In the genomic region with DNA sequence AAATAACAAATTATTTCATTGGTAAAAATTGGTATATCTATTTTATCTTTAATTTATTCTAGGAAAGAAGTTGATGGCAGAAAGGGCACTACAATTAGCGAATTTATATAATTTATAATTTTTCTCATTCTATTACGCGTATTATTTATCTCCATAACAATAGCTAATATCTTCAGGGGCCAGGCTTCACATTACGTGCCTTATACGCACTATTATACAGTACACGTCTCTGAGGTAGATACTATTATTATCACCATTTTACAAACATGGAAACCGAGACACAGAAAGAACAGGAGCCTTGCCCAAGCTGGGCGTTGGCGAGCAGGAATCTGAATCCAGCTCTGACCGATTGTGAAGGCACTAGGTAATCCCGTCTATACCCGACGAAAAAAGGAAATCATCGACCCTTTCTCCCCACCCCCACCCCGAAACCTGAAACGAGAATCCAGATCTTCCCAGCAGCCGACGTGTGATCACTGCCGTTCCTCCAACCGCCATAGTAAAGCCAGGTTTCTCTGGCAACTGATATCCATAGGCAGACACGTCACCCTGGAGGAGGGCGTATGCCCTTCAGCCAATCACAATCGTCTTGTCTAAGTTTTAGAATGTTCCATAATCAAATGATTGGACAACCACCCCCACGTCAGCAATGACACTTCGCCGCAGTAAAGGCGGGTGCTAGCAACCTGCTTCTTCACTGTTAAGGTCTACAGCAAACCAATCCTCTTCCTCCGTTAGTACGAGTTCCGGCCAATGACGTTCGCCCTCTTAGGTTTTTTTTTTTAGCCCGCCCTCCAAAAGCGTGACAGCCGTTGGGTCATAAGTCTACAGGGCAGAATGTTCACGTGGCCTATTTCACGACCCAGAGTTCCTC, we compare ENCODE assay signal across 1 cellular context.
TF ChIP-seq lines count a peak whose summit lies in the region.

A gene with protein sequence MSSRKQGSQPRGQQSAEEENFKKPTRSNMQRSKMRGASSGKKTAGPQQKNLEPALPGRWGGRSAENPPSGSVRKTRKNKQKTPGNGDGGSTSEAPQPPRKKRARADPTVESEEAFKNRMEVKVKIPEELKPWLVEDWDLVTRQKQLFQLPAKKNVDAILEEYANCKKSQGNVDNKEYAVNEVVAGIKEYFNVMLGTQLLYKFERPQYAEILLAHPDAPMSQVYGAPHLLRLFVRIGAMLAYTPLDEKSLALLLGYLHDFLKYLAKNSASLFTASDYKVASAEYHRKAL (minus strand): TSS at position 501 of the 874 bp plus-strand sequence. CDS start 9,672 bp downstream, outside the sequence.

TF ChIP-seq in HepG2, 621 proteins besides CTCF, POLR2A, EP300 and RAD21 (continued from another document and continues in another):
- TF ChIP-seq, protein P1, sequence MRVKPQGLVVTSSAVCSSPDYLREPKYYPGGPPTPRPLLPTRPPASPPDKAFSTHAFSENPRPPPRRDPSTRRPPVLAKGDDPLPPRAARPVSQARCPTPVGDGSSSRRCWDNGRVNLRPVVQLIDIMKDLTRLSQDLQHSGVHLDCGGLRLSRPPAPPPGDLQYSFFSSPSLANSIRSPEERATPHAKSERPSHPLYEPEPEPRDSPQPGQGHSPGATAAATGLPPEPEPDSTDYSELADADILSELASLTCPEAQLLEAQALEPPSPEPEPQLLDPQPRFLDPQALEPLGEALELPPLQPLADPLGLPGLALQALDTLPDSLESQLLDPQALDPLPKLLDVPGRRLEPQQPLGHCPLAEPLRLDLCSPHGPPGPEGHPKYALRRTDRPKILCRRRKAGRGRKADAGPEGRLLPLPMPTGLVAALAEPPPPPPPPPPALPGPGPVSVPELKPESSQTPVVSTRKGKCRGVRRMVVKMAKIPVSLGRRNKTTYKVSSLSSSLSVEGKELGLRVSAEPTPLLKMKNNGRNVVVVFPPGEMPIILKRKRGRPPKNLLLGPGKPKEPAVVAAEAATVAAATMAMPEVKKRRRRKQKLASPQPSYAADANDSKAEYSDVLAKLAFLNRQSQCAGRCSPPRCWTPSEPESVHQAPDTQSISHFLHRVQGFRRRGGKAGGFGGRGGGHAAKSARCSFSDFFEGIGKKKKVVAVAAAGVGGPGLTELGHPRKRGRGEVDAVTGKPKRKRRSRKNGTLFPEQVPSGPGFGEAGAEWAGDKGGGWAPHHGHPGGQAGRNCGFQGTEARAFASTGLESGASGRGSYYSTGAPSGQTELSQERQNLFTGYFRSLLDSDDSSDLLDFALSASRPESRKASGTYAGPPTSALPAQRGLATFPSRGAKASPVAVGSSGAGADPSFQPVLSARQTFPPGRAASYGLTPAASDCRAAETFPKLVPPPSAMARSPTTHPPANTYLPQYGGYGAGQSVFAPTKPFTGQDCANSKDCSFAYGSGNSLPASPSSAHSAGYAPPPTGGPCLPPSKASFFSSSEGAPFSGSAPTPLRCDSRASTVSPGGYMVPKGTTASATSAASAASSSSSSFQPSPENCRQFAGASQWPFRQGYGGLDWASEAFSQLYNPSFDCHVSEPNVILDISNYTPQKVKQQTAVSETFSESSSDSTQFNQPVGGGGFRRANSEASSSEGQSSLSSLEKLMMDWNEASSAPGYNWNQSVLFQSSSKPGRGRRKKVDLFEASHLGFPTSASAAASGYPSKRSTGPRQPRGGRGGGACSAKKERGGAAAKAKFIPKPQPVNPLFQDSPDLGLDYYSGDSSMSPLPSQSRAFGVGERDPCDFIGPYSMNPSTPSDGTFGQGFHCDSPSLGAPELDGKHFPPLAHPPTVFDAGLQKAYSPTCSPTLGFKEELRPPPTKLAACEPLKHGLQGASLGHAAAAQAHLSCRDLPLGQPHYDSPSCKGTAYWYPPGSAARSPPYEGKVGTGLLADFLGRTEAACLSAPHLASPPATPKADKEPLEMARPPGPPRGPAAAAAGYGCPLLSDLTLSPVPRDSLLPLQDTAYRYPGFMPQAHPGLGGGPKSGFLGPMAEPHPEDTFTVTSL (CRISPR knock-in tag; IDR thresholded peaks at IDR 0.05; ENCODE audit: borderline replicate concordance), result no peak
- TF ChIP-seq ZNF136 (CRISPR knock-in tag; IDR thresholded peaks at IDR 0.05; ENCODE audit: low read depth) (no peak), AGO1 (IDR thresholded peaks at IDR 0.05; ENCODE audit: low read depth, low read length, poor library complexity, severe bottlenecking) (no peak), ZNF383 (CRISPR knock-in tag; IDR thresholded peaks at IDR 0.05; ENCODE audit: borderline replicate concordance) (no peak), REPIN1 (CRISPR knock-in tag; IDR thresholded peaks at IDR 0.05; ENCODE audit: borderline replicate concordance, low read depth) (no peak), HOXD1 (CRISPR knock-in tag; IDR thresholded peaks at IDR 0.05) (no peak), ZNF543 (CRISPR knock-in tag; IDR thresholded peaks at IDR 0.05) (no peak), ZNF883 (CRISPR knock-in tag; IDR thresholded peaks at IDR 0.05; ENCODE audit: not compliant biosample characterization) (no peak), ZFYVE20 (CRISPR knock-in tag; IDR thresholded peaks at IDR 0.05; ENCODE audit: borderline replicate concordance, low read depth) (no peak), TGIF2 (CRISPR knock-in tag; IDR thresholded peaks at IDR 0.05) (no peak), MED8 (CRISPR knock-in tag; IDR thresholded peaks at IDR 0.05; ENCODE audit: insufficient replicate concordance) (no peak), ZNF253 (CRISPR knock-in tag; IDR thresholded peaks at IDR 0.05; ENCODE audit: borderline replicate concordance) (no peak), FOXK2 (IDR thresholded peaks at IDR 0.05) (no peak), JUND (CRISPR knock-in tag; IDR thresholded peaks at IDR 0.05) (no peak), NFRKB (IDR thresholded peaks at IDR 0.05) (peak; percentile 63), ADNP (CRISPR knock-in tag; IDR thresholded peaks at IDR 0.05) (no peak), ZKSCAN5 (CRISPR knock-in tag; IDR thresholded peaks at IDR 0.05) (no peak), ZNF501 (CRISPR knock-in tag; IDR thresholded peaks at IDR 0.05) (peak; percentile 21; the same call in 1 of the 2 replicates), MAZ (IDR thresholded peaks at IDR 0.05; ENCODE audit: borderline replicate concordance, low read depth, low read length) (no peak), MAZ (CRISPR knock-in tag; IDR thresholded peaks at IDR 0.05; ENCODE audit: low read depth) (no peak), SYNCRIP (IDR thresholded peaks at IDR 0.05; ENCODE audit: insufficient read depth, low read depth, low read length) (no peak), ZNF546 (CRISPR knock-in tag; conservative IDR thresholded peaks at IDR 0.05) (no peak), SIN3A (IDR thresholded peaks at IDR 0.05; ENCODE audit: borderline replicate concordance, low read depth, low read length) (0 out of 2 replicates have a peak, but pooled peaks have one; percentile 17), HCFC1 (IDR thresholded peaks at IDR 0.05; ENCODE audit: low read depth, low read length) (no peak), ESRRA (CRISPR knock-in tag; IDR thresholded peaks at IDR 0.05; ENCODE audit: low read depth) (no peak), SOX6 (IDR thresholded peaks at IDR 0.05) (no peak), SOX6 (CRISPR knock-in tag; IDR thresholded peaks at IDR 0.05) (peak; percentile 43; the same call in 1 of the 2 replicates), SP2 (CRISPR knock-in tag; IDR thresholded peaks at IDR 0.05) (peak; percentile 81), ZBTB42 (CRISPR knock-in tag; IDR thresholded peaks at IDR 0.05) (no peak), ZNF354B (CRISPR knock-in tag; IDR thresholded peaks at IDR 0.05) (no peak), FOXA1 (IDR thresholded peaks at IDR 0.05) (no peak), FOXA1 (CRISPR knock-in tag; IDR thresholded peaks at IDR 0.05) (no peak), NR2F2 (IDR thresholded peaks at IDR 0.05; ENCODE audit: borderline replicate concordance, low read depth) (no peak), RBM22 (optimal IDR thresholded peaks at IDR 0.05; ENCODE audit: low read length) (no peak), ZNF615 (CRISPR knock-in tag; IDR thresholded peaks at IDR 0.05; ENCODE audit: borderline replicate concordance) (no peak), RBM39 (IDR thresholded peaks at IDR 0.05; ENCODE audit: low read depth, low read length, poor library complexity, severe bottlenecking) (no peak), EED (CRISPR knock-in tag; IDR thresholded peaks at IDR 0.05) (no peak), FOXP1 (IDR thresholded peaks at IDR 0.05) (no peak), FOXP1 (CRISPR knock-in tag; IDR thresholded peaks at IDR 0.05) (no peak)
- TF ChIP-seq, protein P2, sequence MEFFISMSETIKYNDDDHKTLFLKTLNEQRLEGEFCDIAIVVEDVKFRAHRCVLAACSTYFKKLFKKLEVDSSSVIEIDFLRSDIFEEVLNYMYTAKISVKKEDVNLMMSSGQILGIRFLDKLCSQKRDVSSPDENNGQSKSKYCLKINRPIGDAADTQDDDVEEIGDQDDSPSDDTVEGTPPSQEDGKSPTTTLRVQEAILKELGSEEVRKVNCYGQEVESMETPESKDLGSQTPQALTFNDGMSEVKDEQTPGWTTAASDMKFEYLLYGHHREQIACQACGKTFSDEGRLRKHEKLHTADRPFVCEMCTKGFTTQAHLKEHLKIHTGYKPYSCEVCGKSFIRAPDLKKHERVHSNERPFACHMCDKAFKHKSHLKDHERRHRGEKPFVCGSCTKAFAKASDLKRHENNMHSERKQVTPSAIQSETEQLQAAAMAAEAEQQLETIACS (CRISPR knock-in tag; IDR thresholded peaks at IDR 0.05), result no peak
- TF ChIP-seq, protein P3, sequence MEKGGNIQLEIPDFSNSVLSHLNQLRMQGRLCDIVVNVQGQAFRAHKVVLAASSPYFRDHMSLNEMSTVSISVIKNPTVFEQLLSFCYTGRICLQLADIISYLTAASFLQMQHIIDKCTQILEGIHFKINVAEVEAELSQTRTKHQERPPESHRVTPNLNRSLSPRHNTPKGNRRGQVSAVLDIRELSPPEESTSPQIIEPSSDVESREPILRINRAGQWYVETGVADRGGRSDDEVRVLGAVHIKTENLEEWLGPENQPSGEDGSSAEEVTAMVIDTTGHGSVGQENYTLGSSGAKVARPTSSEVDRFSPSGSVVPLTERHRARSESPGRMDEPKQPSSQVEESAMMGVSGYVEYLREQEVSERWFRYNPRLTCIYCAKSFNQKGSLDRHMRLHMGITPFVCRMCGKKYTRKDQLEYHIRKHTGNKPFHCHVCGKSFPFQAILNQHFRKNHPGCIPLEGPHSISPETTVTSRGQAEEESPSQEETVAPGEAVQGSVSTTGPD (CRISPR knock-in tag; IDR thresholded peaks at IDR 0.05), result no peak
- TF ChIP-seq, protein P4, sequence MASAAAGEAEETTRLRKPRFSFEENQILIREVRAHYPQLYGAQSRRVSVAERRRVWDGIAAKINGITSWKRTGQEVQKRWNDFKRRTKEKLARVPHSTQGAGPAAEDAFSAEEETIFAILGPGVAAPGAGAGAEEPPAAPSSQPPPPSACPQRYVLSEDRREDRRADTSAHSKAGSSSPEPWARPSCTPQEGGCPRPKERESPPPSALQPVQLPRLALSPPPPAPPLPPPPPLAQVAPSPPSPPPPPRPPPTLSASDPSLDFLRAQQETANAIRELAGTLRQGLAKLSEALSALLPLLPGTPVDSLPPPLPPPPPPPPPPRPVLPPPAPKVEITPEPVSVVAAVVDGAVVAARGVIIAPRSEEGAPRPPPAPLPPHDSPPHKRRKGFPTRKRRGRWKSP (CRISPR knock-in tag; IDR thresholded peaks at IDR 0.05), result no peak
- TF ChIP-seq, protein P5, sequence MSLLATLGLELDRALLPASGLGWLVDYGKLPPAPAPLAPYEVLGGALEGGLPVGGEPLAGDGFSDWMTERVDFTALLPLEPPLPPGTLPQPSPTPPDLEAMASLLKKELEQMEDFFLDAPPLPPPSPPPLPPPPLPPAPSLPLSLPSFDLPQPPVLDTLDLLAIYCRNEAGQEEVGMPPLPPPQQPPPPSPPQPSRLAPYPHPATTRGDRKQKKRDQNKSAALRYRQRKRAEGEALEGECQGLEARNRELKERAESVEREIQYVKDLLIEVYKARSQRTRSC (CRISPR knock-in tag; IDR thresholded peaks at IDR 0.05; ENCODE audit: low read depth), result no peak
- TF ChIP-seq, protein P6, sequence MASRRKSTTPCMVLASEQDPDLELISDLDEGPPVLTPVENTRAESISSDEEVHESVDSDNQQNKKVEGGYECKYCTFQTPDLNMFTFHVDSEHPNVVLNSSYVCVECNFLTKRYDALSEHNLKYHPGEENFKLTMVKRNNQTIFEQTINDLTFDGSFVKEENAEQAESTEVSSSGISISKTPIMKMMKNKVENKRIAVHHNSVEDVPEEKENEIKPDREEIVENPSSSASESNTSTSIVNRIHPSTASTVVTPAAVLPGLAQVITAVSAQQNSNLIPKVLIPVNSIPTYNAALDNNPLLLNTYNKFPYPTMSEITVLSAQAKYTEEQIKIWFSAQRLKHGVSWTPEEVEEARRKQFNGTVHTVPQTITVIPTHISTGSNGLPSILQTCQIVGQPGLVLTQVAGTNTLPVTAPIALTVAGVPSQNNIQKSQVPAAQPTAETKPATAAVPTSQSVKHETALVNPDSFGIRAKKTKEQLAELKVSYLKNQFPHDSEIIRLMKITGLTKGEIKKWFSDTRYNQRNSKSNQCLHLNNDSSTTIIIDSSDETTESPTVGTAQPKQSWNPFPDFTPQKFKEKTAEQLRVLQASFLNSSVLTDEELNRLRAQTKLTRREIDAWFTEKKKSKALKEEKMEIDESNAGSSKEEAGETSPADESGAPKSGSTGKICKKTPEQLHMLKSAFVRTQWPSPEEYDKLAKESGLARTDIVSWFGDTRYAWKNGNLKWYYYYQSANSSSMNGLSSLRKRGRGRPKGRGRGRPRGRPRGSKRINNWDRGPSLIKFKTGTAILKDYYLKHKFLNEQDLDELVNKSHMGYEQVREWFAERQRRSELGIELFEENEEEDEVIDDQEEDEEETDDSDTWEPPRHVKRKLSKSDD (CRISPR knock-in tag; IDR thresholded peaks at IDR 0.05; ENCODE audit: low read depth), result no peak
- TF ChIP-seq, protein P7, sequence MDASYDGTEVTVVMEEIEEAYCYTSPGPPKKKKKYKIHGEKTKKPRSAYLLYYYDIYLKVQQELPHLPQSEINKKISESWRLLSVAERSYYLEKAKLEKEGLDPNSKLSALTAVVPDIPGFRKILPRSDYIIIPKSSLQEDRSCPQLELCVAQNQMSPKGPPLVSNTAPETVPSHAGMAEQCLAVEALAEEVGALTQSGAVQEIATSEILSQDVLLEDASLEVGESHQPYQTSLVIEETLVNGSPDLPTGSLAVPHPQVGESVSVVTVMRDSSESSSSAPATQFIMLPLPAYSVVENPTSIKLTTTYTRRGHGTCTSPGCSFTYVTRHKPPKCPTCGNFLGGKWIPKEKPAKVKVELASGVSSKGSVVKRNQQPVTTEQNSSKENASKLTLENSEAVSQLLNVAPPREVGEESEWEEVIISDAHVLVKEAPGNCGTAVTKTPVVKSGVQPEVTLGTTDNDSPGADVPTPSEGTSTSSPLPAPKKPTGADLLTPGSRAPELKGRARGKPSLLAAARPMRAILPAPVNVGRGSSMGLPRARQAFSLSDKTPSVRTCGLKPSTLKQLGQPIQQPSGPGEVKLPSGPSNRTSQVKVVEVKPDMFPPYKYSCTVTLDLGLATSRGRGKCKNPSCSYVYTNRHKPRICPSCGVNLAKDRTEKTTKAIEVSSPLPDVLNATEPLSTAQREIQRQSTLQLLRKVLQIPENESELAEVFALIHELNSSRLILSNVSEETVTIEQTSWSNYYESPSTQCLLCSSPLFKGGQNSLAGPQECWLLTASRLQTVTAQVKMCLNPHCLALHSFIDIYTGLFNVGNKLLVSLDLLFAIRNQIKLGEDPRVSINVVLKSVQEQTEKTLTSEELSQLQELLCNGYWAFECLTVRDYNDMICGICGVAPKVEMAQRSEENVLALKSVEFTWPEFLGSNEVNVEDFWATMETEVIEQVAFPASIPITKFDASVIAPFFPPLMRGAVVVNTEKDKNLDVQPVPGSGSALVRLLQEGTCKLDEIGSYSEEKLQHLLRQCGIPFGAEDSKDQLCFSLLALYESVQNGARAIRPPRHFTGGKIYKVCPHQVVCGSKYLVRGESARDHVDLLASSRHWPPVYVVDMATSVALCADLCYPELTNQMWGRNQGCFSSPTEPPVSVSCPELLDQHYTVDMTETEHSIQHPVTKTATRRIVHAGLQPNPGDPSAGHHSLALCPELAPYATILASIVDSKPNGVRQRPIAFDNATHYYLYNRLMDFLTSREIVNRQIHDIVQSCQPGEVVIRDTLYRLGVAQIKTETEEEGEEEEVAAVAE (CRISPR knock-in tag; IDR thresholded peaks at IDR 0.05; ENCODE audit: borderline replicate concordance), result peak; percentile 99
